8 cellular contexts compared by ENCODE assay signal in the genomic region with DNA sequence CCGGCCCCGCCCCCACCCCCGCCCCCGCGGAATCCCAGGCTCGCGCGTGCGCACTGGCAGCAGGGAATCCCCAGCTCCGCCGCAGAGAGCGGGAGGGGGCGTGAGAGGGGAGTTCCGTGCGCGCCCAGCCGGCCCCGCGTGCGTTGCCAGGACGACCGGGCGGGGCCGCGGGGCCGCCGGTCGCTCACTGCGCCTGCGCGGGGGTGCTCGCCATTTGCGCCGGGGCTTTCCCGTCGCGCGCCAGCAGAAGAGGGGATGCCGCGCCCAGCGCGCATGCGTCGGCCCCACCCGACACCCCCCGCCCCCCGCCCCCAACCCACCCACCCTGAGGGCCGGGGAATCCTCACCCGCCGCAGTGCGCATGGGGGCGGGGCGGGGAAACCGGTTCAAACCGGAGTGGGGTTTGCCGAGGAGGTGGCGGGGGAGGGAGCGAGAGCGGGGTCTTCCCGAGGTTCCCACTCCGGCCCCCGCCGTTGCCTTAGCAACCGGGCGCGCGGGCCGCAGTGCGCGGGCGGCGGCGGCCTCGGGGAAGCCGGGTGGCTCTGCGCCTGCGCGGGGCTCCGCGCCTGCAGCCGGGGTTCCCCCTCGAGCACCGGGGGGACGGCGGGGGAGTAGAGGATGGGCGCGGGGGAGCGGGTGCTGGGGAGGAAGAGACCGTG. TPM values are rescaled to one million over a fixed set of nuclear protein-coding genes. Genes with fewer than 3 reads are reported as not detected.
A peak's percentile ranks its signal among the peaks of the same experiment; 100 is the strongest.
DNase-seq lines count a peak whose midpoint lies in the region; ATAC-seq and TF ChIP-seq lines count a peak whose summit lies in the region.

No MANE protein-coding gene starts in this region.

- peak; percentile 82 to 87 for DNase-seq in AML-193 (lab: John Stamatoyannopoulos, UW)
- peak; percentile 91 for DNase-seq in NCI-H524 treated with DMSO at 0.1 percent for 48 hours (lab: John Stamatoyannopoulos, UW)
- peak; percentile 94 to 97 for DNase-seq in activated CD4-positive, alpha-beta T cell treated with anti-CD3 and anti-CD28 coated beads for 4 hours
- DNase-seq in choroid plexus epithelial cell (ENCODE audit: low read depth) = peak; percentile 93
- peak; percentile 89 for DNase-seq in left lobe of liver (ENCODE audit: low spot score)
- peak; percentile 94 for DNase-seq in stimulated activated CD4-positive, alpha-beta T cell treated with anti-CD3 and anti-CD28 coated beads, Interleukin-1b, Interleukin-23, amount 100 ng/mL, for 48 hours

- H3K4me3 ChIP-seq in choroid plexus epithelial cell (ENCODE audit: low read depth, low read length) = peak overlapping the region; percentile 60

- peak; percentile 76 for ATAC-seq in GM19328 (IDR thresholded peaks at IDR 0.05; ENCODE audit: unreplicated experiment)
- peak; percentile 51 for ATAC-seq in HG03520 (IDR thresholded peaks at IDR 0.05; ENCODE audit: unreplicated experiment)
- peak; percentile 91 for ATAC-seq in left lobe of liver

- TF ChIP-seq CTCF in choroid plexus epithelial cell (conservative IDR thresholded peaks at IDR 0.05; ENCODE audit: low read depth, low read length) = no peak

RNA-seq across cellular contexts. Expression of a gene that starts 15.1 kb away (rescaled TPM):
- 31.6 TPM for total RNA-seq in left lobe of liver

RNA-seq across cellular contexts. Expression of a gene that starts 19.0 kb away (rescaled TPM):
- total RNA-seq in left lobe of liver = not detected

Comparison
In these comparisons a context has a peak if more than half of its experiments do, and no peak if none do; other contexts are left out.
1. Peak in every context shown above with its lines: DNase-seq, ATAC-seq and H3K4me3 ChIP-seq.